Comparison of ENCODE assay signal across 34 cellular contexts in genomic region chr2:25544445-25544844, GRCh38.
"Had no signal": no experiment of that assay in that cellular context is flagged by ENCODE, and none has a peak within 500 bp of the region (broad histone marks: within the 10 kb centered on the region; RNA-seq: fewer than 3 reads in every experiment).

No MANE protein-coding gene starts in this region.

- H3K27me3 Mint-ChIP-seq: activated CD4-positive, alpha-beta T cell treated with anti-CD3 and anti-CD28 coated beads for 36 hours; activated CD4-positive, alpha-beta T cell treated with anti-CD3 and anti-CD28 coated beads, Interleukin-2, amount 10 ng/mL, durations not matched to agents 7 days and 5 days; activated naive CD4-positive, alpha-beta T cell treated with anti-CD3 and anti-CD28 coated beads, Interleukin-2, amount 50 U/mL, for 24 hours; activated naive CD8-positive, alpha-beta T cell treated with anti-CD3 and anti-CD28 coated beads for 36 hours; activated naive CD8-positive, alpha-beta T cell treated with anti-CD3 and anti-CD28 coated beads, Interleukin-2, amount 50 U/mL, for 24 hours; T-helper 17 cell had no signal

- ATAC-seq: activated CD4-positive, alpha-beta T cell treated with anti-CD3 and anti-CD28 coated beads for 36 hours; activated naive CD8-positive, alpha-beta T cell treated with anti-CD3 and anti-CD28 coated beads, Interleukin-2, amount 50 U/mL, for 24 hours; body of pancreas; gastroesophageal sphincter; heart right ventricle; T-helper 17 cell had no signal

- H3K4me3 Mint-ChIP-seq: activated CD4-positive, alpha-beta T cell treated with anti-CD3 and anti-CD28 coated beads for 36 hours; activated CD4-positive, alpha-beta T cell treated with anti-CD3 and anti-CD28 coated beads, Interleukin-2, amount 10 ng/mL, durations not matched to agents 7 days and 5 days; activated naive CD4-positive, alpha-beta T cell treated with anti-CD3 and anti-CD28 coated beads for 36 hours; activated naive CD4-positive, alpha-beta T cell treated with anti-CD3 and anti-CD28 coated beads, Interleukin-2, amount 50 U/mL, for 24 hours; activated naive CD8-positive, alpha-beta T cell treated with anti-CD3 and anti-CD28 coated beads for 36 hours; activated naive CD8-positive, alpha-beta T cell treated with anti-CD3 and anti-CD28 coated beads, Interleukin-2, amount 50 U/mL, for 24 hours; T-helper 17 cell; T-helper 2 cell treated with Interferon-gamma antibody and Interleukin-4, amounts not matched to agents 5 μg/mL and 100 μg/mL, for 36 hours had no signal

- FAIRE-seq: endometrium, endothelial cell of umbilical vein had no signal

- H3K9me3 Mint-ChIP-seq: activated CD4-positive, alpha-beta T cell treated with anti-CD3 and anti-CD28 coated beads, Interleukin-2, amount 10 ng/mL, durations not matched to agents 7 days and 5 days; activated naive CD4-positive, alpha-beta T cell treated with anti-CD3 and anti-CD28 coated beads for 36 hours; activated naive CD4-positive, alpha-beta T cell treated with anti-CD3 and anti-CD28 coated beads, Interleukin-2, amount 50 U/mL, for 24 hours; activated naive CD8-positive, alpha-beta T cell treated with anti-CD3 and anti-CD28 coated beads for 36 hours; activated naive CD8-positive, alpha-beta T cell treated with anti-CD3 and anti-CD28 coated beads, Interleukin-2, amount 50 U/mL, for 24 hours; activated T-helper 2 cell treated with anti-CD3 and anti-CD28 coated beads, Interferon-gamma antibody, Interleukin-2, Interleukin-4, amounts not matched to agents 10 μg/mL and 5 μg/mL and 100 μg/mL, durations not matched to agents 14 hours and 24 hours and 36 hours; T-helper 2 cell treated with Interferon-gamma antibody and Interleukin-4, amounts not matched to agents 5 μg/mL and 100 μg/mL, for 36 hours had no signal

- H3K27me3 ChIP-seq: adrenal gland, body of pancreas, cardiac muscle cell, colonic mucosa, esophagus squamous epithelium, gastroesophageal sphincter, heart right ventricle had no signal

- H3K4me1 Mint-ChIP-seq: activated CD4-positive, alpha-beta T cell treated with anti-CD3 and anti-CD28 coated beads for 36 hours; activated naive CD4-positive, alpha-beta T cell treated with anti-CD3 and anti-CD28 coated beads, Interleukin-2, amount 50 U/mL, for 24 hours; activated naive CD8-positive, alpha-beta T cell treated with anti-CD3 and anti-CD28 coated beads for 36 hours had no signal

- DNase-seq: activated CD4-positive, alpha-beta T cell treated with anti-CD3 and anti-CD28 coated beads for 36 hours; activated CD4-positive, alpha-beta T cell treated with anti-CD3 and anti-CD28 coated beads, Interleukin-2, amount 10 ng/mL, durations not matched to agents 7 days and 5 days; activated CD4-positive, alpha-beta T cell treated with anti-CD3 and anti-CD28 coated beads, Interleukin-2, amount 50 U/mL, for 4 hours; activated CD4-positive, CD25-positive, alpha-beta regulatory T cell; activated CD4-positive, CD25-positive, alpha-beta regulatory T cell treated with anti-CD3 and anti-CD28 coated beads, Interleukin-2, amount 50 U/mL, for 72 hours; activated CD8-positive, alpha-beta memory T cell treated with anti-CD3 and anti-CD28 coated beads, Interleukin-2, amount 50 U/mL, for 4 hours; activated effector memory CD4-positive, alpha-beta T cell treated with anti-CD3 and anti-CD28 coated beads, Interleukin-2, amount 50 U/mL, for 16 hours; activated naive CD4-positive, alpha-beta T cell treated with anti-CD3 and anti-CD28 coated beads for 36 hours; activated naive CD8-positive, alpha-beta T cell treated with anti-CD3 and anti-CD28 coated beads for 36 hours; activated naive CD8-positive, alpha-beta T cell treated with anti-CD3 and anti-CD28 coated beads, Interleukin-2, amount 50 U/mL, for 24 hours; activated T-cell treated with anti-CD3 and anti-CD28 coated beads, Interleukin-2, amount 50 U/mL, for 1 hour; adrenal gland; amygdala; aorta; body of pancreas; central memory CD4-positive, alpha-beta T cell; cerebellar nuclear complex; colonic mucosa; effector CD8-positive, alpha-beta T cell; esophagus squamous epithelium; foreskin melanocyte; heart right ventricle; T-helper 1 cell; T-helper 17 cell; T1000; WERI-Rb-1 had no signal

- H3K36me3 Mint-ChIP-seq: activated naive CD8-positive, alpha-beta T cell treated with anti-CD3 and anti-CD28 coated beads for 36 hours had no signal

- H3K9me3 ChIP-seq: adrenal gland, body of pancreas, colonic mucosa, esophagus squamous epithelium, gastroesophageal sphincter, heart right ventricle had no signal

- H3K4me1 ChIP-seq: body of pancreas, colonic mucosa, esophagus squamous epithelium had no signal

- H3K27ac Mint-ChIP-seq: activated CD4-positive, alpha-beta T cell treated with anti-CD3 and anti-CD28 coated beads for 36 hours; activated CD4-positive, alpha-beta T cell treated with anti-CD3 and anti-CD28 coated beads, Interleukin-2, amount 10 ng/mL, durations not matched to agents 7 days and 5 days; activated naive CD4-positive, alpha-beta T cell treated with anti-CD3 and anti-CD28 coated beads for 36 hours; activated naive CD4-positive, alpha-beta T cell treated with anti-CD3 and anti-CD28 coated beads, Interleukin-2, amount 50 U/mL, for 24 hours; activated naive CD8-positive, alpha-beta T cell treated with anti-CD3 and anti-CD28 coated beads for 36 hours; activated naive CD8-positive, alpha-beta T cell treated with anti-CD3 and anti-CD28 coated beads, Interleukin-2, amount 50 U/mL, for 24 hours; T-helper 17 cell; T-helper 2 cell treated with Interferon-gamma antibody and Interleukin-4, amounts not matched to agents 5 μg/mL and 100 μg/mL, for 36 hours had no signal

- H3K4me3 ChIP-seq: adrenal gland, body of pancreas, cardiac muscle cell, colonic mucosa, esophagus squamous epithelium, gastroesophageal sphincter, heart right ventricle had no signal

- H3K27ac ChIP-seq: adrenal gland, body of pancreas, cardiac muscle cell, colonic mucosa, epithelial cell of prostate, esophagus squamous epithelium, gastroesophageal sphincter, heart right ventricle, WERI-Rb-1 had no signal

- H3K36me3 ChIP-seq: adrenal gland, cardiac muscle cell, colonic mucosa, esophagus squamous epithelium, gastroesophageal sphincter, heart right ventricle, WERI-Rb-1 had no signal
